In genomic region chr17:41675157-41676057, GRCh38 we compare ENCODE assay signal across 1 cellular context.
A peak's percentile ranks its signal among the peaks of the same experiment; 100 is the strongest.
TF ChIP-seq lines count a peak whose summit lies in the region.

No MANE protein-coding gene starts in this region.

TF ChIP-seq in H1, 55 proteins besides CTCF, POLR2A, EP300 and RAD21:
- 0 out of 2 replicates have a peak, but pooled peaks have one; percentile 27 for TF ChIP-seq JUND (IDR thresholded peaks at IDR 0.05; ENCODE audit: low read length)
- TF ChIP-seq ATF2 (IDR thresholded peaks at IDR 0.05; ENCODE audit: low read length), result 0 out of 2 replicates have a peak, but pooled peaks have one; percentile 59
- TF ChIP-seq SIN3A (conservative IDR thresholded peaks at IDR 0.05 in 1 of 2, IDR thresholded peaks at IDR 0.05 in 1 of 2; ENCODE audit: low read depth in 1 of 2, low read length in 2 of 2), result peak in 1 of 2 experiments; percentile 76; a peak in 2 of 4 replicates
- TF ChIP-seq E2F6 (IDR thresholded peaks at IDR 0.05), result peak; percentile 76
- 0 out of 2 replicates have a peak, but pooled peaks have one; percentile 40 for TF ChIP-seq POU5F1 (IDR thresholded peaks at IDR 0.05; ENCODE audit: low read depth, low read length)
- TF ChIP-seq SP1 (IDR thresholded peaks at IDR 0.05; ENCODE audit: low read depth, low read length), result 0 out of 2 replicates have a peak, but pooled peaks have one; percentile 39
